In the genomic region with DNA sequence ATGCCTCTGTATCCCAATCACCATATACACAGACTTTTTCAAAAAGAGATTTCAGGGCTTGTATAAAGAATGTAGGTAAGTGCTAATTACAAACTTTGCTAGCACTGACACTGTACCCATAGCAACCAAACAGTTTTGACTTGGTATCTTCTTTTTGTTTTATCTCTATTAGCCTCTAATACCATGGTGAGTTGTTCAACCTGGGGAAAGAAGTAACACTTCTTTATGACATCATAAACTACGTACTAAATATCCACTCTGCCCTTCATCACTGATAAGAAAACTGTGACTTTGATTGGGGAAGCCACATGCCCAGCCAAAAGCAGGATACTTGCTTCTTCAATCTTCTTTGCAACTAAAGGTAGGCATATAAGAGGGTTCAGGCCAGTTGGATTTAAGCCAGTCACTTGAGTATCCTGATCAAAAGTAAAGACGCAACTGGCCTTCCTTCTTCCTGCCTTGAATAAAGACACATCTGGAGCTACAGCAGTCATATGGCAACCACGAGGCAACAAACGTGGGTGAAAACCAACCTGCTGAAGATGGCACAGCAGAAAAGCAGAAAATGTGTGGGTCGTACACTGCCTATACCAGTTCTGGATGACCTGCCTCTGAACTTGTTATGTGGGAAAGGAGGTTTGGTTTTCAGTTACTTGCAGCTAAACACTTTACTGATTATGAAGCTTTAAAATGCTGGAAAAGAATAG, we compare ENCODE assay signal across 17 cellular contexts.
"Had no signal": no experiment of that assay in that cellular context is flagged by ENCODE, and none has a peak within 500 bp of the region (broad histone marks: within the 10 kb centered on the region; RNA-seq: fewer than 3 reads in every experiment).

No MANE protein-coding gene starts in this region.

- H3K9me3 Mint-ChIP-seq: activated T-helper 2 cell treated with anti-CD3 and anti-CD28 coated beads, Interferon-gamma antibody, Interleukin-2, Interleukin-4, amounts not matched to agents 10 μg/mL and 5 μg/mL and 100 μg/mL, durations not matched to agents 14 hours and 24 hours and 36 hours; dendritic cell treated with granulocyte-macrophage colony-stimulating factor and Interleukin-4, amounts not matched to agents 40 ng/mL and 50 ng/mL, for 4 days; nephron had no signal

- H3K27ac Mint-ChIP-seq: activated T-helper 2 cell treated with anti-CD3 and anti-CD28 coated beads, Interferon-gamma antibody, Interleukin-2, Interleukin-4, amounts not matched to agents 10 μg/mL and 5 μg/mL and 100 μg/mL, durations not matched to agents 14 hours and 24 hours and 36 hours; dendritic cell treated with granulocyte-macrophage colony-stimulating factor and Interleukin-4, amounts not matched to agents 40 ng/mL and 50 ng/mL, for 4 days; nephron had no signal

- H3K27me3 Mint-ChIP-seq: dendritic cell treated with granulocyte-macrophage colony-stimulating factor and Interleukin-4, amounts not matched to agents 40 ng/mL and 50 ng/mL, for 4 days had no signal

- H3K4me3 Mint-ChIP-seq: dendritic cell treated with granulocyte-macrophage colony-stimulating factor and Interleukin-4, amounts not matched to agents 40 ng/mL and 50 ng/mL, for 4 days; nephron had no signal

- DNase-seq: activated CD8-positive, alpha-beta memory T cell treated with anti-CD3 and anti-CD28 coated beads for 24 hours; activated CD8-positive, alpha-beta memory T cell treated with anti-CD3 and anti-CD28 coated beads, Interleukin-2, amount 50 U/mL, for 48 hours; activated naive CD4-positive, alpha-beta T cell treated with Interleukin-2 at 50 U/mL for 16 hours; effector CD8-positive, alpha-beta T cell; gastrocnemius medialis; kidney; posterior cingulate gyrus; stimulated activated CD4-positive, alpha-beta T cell treated with anti-CD3 and anti-CD28 coated beads, Interleukin-12 subunit alpha, Interleukin-12 subunit beta, amount 100 ng/mL, for 4 hours; stimulated activated CD4-positive, alpha-beta T cell treated with anti-CD3 and anti-CD28 coated beads, Interleukin-2, amount 100 ng/mL, for 24 hours; stomach; trophoblast cell; WERI-Rb-1 had no signal

- ATAC-seq: esophagus mucosa, gastrocnemius medialis, left lobe of liver had no signal

- H3K4me1 Mint-ChIP-seq: nephron had no signal
